ENCODE assay signal across 16 cellular contexts in genomic region chr3:9831253-9831652, GRCh38. TPM values are rescaled to one million over a fixed set of nuclear protein-coding genes. Genes with fewer than 3 reads are reported as not detected.
DNase-seq lines count a peak whose midpoint lies in the region; ATAC-seq and TF ChIP-seq lines count a peak whose summit lies in the region.
"Had no signal": no experiment of that assay in that cellular context is flagged by ENCODE, and none has a peak within 500 bp of the region (broad histone marks: within the 10 kb centered on the region; RNA-seq: fewer than 3 reads in every experiment).

No MANE protein-coding gene starts in this region.

- no peaks in the 10 kb centered on the region for H3K27me3 Mint-ChIP-seq in activated naive CD8-positive, alpha-beta T cell treated with anti-CD3 and anti-CD28 coated beads, Interleukin-2, amount 10 ng/mL, durations not matched to agents 7 days and 5 days
- H3K27me3 Mint-ChIP-seq in activated naive CD8-positive, alpha-beta T cell treated with anti-CD3 and anti-CD28 coated beads, Interleukin-2, amount 50 U/mL, for 24 hours: no peaks in the 10 kb centered on the region
- H3K27me3 Mint-ChIP-seq in T-helper 17 cell: no peaks in the 10 kb centered on the region
- H3K27me3 Mint-ChIP-seq in immature natural killer cell (ENCODE audit: low read depth in 3 of 3): no peaks in the 10 kb centered on the region
- no peaks in the 10 kb centered on the region for H3K27me3 Mint-ChIP-seq in activated CD4-positive, alpha-beta memory T cell treated with anti-CD3 and anti-CD28 coated beads, Interleukin-2, amount 10 ng/mL, durations not matched to agents 7 days and 5 days

- no peaks in the 10 kb centered on the region for H3K36me3 ChIP-seq in mammary epithelial cell (ENCODE audit: insufficient read depth, low read length)

- CTCF ChIA-PET in mammary epithelial cell (lab: Charles Lee; ENCODE audit: low non-redundant PET): no interaction called here
- CTCF ChIA-PET in activated CD4-positive, alpha-beta memory T cell treated with anti-CD3 and anti-CD28 coated beads, Interleukin-2, amount 10 ng/mL, durations not matched to agents 7 days and 5 days (lab: Charles Lee): interaction anchor here (0.5 to 3.6 kb wide), 6 partner anchors 9 to 115 kb away, joined by 3 to 12 read pairs (median 4); partner anchors contain the start of gene CRELD1

- H3K9me3 Mint-ChIP-seq in activated naive CD8-positive, alpha-beta T cell treated with anti-CD3 and anti-CD28 coated beads, Interleukin-2, amount 10 ng/mL, durations not matched to agents 7 days and 5 days: no peaks in the 10 kb centered on the region
- no peaks in the 10 kb centered on the region for H3K9me3 Mint-ChIP-seq in activated naive CD8-positive, alpha-beta T cell treated with anti-CD3 and anti-CD28 coated beads, Interleukin-2, amount 50 U/mL, for 24 hours
- H3K9me3 Mint-ChIP-seq in immature natural killer cell: peaks cover 0 to 1% (median 0%) of the 10 kb centered on the region in 6 donors
- H3K9me3 Mint-ChIP-seq in activated CD4-positive, alpha-beta memory T cell treated with anti-CD3 and anti-CD28 coated beads, Interleukin-2, amount 10 ng/mL, durations not matched to agents 7 days and 5 days: no peaks in the 10 kb centered on the region
- H3K9me3 Mint-ChIP-seq: CD14-positive monocyte, HFFc6 had no signal

- H3K4me1 Mint-ChIP-seq in activated naive CD8-positive, alpha-beta T cell treated with anti-CD3 and anti-CD28 coated beads, Interleukin-2, amount 10 ng/mL, durations not matched to agents 7 days and 5 days: peaks cover 11% of the 10 kb centered on the region
- H3K4me1 Mint-ChIP-seq in activated naive CD8-positive, alpha-beta T cell treated with anti-CD3 and anti-CD28 coated beads, Interleukin-2, amount 50 U/mL, for 24 hours: peaks cover 2% of the 10 kb centered on the region
- H3K4me1 Mint-ChIP-seq in T-helper 17 cell (peaks cover 4% of the 10 kb centered on the region), immature natural killer cell (peaks cover 6 to 8% of the 10 kb centered on the region in 2 donors)
- H3K4me1 Mint-ChIP-seq in activated CD4-positive, alpha-beta memory T cell treated with anti-CD3 and anti-CD28 coated beads, Interleukin-2, amount 10 ng/mL, durations not matched to agents 7 days and 5 days: peaks cover 3% of the 10 kb centered on the region

- no peak overlapping the region for H3K4me2 ChIP-seq in mammary epithelial cell (ENCODE audit: insufficient read depth, low read depth, low read length)
- H3K4me2 ChIP-seq: A549 had no signal

- H2AFZ ChIP-seq in mammary epithelial cell (ENCODE audit: low read depth, low read length): no peak overlapping the region

- H3K36me3 Mint-ChIP-seq in activated naive CD8-positive, alpha-beta T cell treated with anti-CD3 and anti-CD28 coated beads, Interleukin-2, amount 10 ng/mL, durations not matched to agents 7 days and 5 days: peaks cover 17% of the 10 kb centered on the region
- peaks cover 26% of the 10 kb centered on the region for H3K36me3 Mint-ChIP-seq in activated naive CD8-positive, alpha-beta T cell treated with anti-CD3 and anti-CD28 coated beads, Interleukin-2, amount 50 U/mL, for 24 hours (ENCODE audit: low read depth)
- no peaks in the 10 kb centered on the region for H3K36me3 Mint-ChIP-seq in T-helper 17 cell (ENCODE audit: low read depth)
- peaks cover 0 to 20% (median 3%) of the 10 kb centered on the region in 3 donors for H3K36me3 Mint-ChIP-seq in immature natural killer cell
- peaks cover 48% of the 10 kb centered on the region for H3K36me3 Mint-ChIP-seq in activated CD4-positive, alpha-beta memory T cell treated with anti-CD3 and anti-CD28 coated beads, Interleukin-2, amount 10 ng/mL, durations not matched to agents 7 days and 5 days (ENCODE audit: low read depth)

- no peak overlapping the region for H3K9ac ChIP-seq in mammary epithelial cell (ENCODE audit: insufficient read depth, low read length)

- H3K79me2 ChIP-seq in mammary epithelial cell (ENCODE audit: insufficient read depth, low read length): no peaks in the 10 kb centered on the region

- H3K4me3 ChIP-seq in mammary epithelial cell (replicated peaks in 1 of 3; ENCODE audit: insufficient read depth in 1 of 3, low read depth in 2 of 3, low read length in 3 of 3): no peak overlapping the region
- H3K4me3 ChIP-seq: A549 had no signal

- POLR2A ChIA-PET in activated naive CD8-positive, alpha-beta T cell treated with anti-CD3 and anti-CD28 coated beads, Interleukin-2, amount 10 ng/mL, durations not matched to agents 7 days and 5 days (lab: Charles Lee): interaction anchor here (0.5 to 2.4 kb wide), 3 partner anchors 23 to 182 kb away, joined by 3 to 6 read pairs (median 3); no protein-coding TSS in a partner anchor
- POLR2A ChIA-PET in activated CD4-positive, alpha-beta memory T cell treated with anti-CD3 and anti-CD28 coated beads, Interleukin-2, amount 10 ng/mL, durations not matched to agents 7 days and 5 days (lab: Charles Lee): interaction anchor here (1.0 to 1.3 kb wide), 2 partner anchors 9 to 39 kb away, joined by 3 read pairs; partner anchors contain the start of gene ARPC4

- ATAC-seq in activated naive CD8-positive, alpha-beta T cell treated with anti-CD3 and anti-CD28 coated beads, Interleukin-2, amount 10 ng/mL, durations not matched to agents 7 days and 5 days (ENCODE audit: low read depth): peak; percentile 51
- ATAC-seq in activated naive CD8-positive, alpha-beta T cell treated with anti-CD3 and anti-CD28 coated beads, Interleukin-2, amount 50 U/mL, for 24 hours: no peak
- no peak for ATAC-seq in T-helper 17 cell
- ATAC-seq: A549, HepG2 had no signal

- no peaks in the 10 kb centered on the region for H4K20me1 ChIP-seq in mammary epithelial cell (ENCODE audit: insufficient read depth, low read length)

- H3K27ac ChIP-seq in mammary epithelial cell (ENCODE audit: insufficient read depth, low read depth, low read length): no peak overlapping the region
- H3K27ac ChIP-seq: A549 had no signal

- no peaks in the 10 kb centered on the region for H3K27me3 ChIP-seq in mammary epithelial cell (ENCODE audit: insufficient read depth, low read length)

- TF ChIP-seq CTCF in mammary epithelial cell (conservative IDR thresholded peaks at IDR 0.05 in 1 of 2, IDR thresholded peaks at IDR 0.05 in 1 of 2; ENCODE audit: extremely low read depth in 1 of 2, insufficient read depth in 1 of 2, low read depth in 1 of 2, low read length in 2 of 2): no peak

- dilution Hi-C loops in mammary epithelial cell (cut with HindIII; ENCODE audit: low sequenced_read_pairs): no loop called here

- no TSS peak for BruUV-seq in mammary epithelial cell (replicated peaks; lab: Mats Ljungman, UMichigan)

- no peak for DNase-seq in activated naive CD8-positive, alpha-beta T cell treated with anti-CD3 and anti-CD28 coated beads, Interleukin-2, amount 10 ng/mL, durations not matched to agents 7 days and 5 days
- no peak for DNase-seq in activated naive CD8-positive, alpha-beta T cell treated with anti-CD3 and anti-CD28 coated beads, Interleukin-2, amount 50 U/mL, for 24 hours
- no peak for DNase-seq in T-helper 17 cell
- no peak for DNase-seq in immature natural killer cell
- DNase-seq in mammary epithelial cell: no peak
- no peak for DNase-seq in activated CD4-positive, alpha-beta memory T cell treated with anti-CD3 and anti-CD28 coated beads, Interleukin-2, amount 10 ng/mL, durations not matched to agents 7 days and 5 days
- DNase-seq in NCI-H1694 (lab: John Stamatoyannopoulos, UW): no peak
- DNase-seq: DMS53, GF-D8, HCEC 1CT, HFFc6 had no signal

- H3K9me3 ChIP-seq in T-helper 17 cell (ENCODE audit: control insufficient read depth, low read length, poor library complexity, severe bottlenecking): no peaks in the 10 kb centered on the region
- no peaks in the 10 kb centered on the region for H3K9me3 ChIP-seq in mammary epithelial cell (replicated peaks; ENCODE audit: insufficient read depth, low read length)
- H3K9me3 ChIP-seq: A549 had no signal

- H3K4me3 Mint-ChIP-seq in activated naive CD8-positive, alpha-beta T cell treated with anti-CD3 and anti-CD28 coated beads, Interleukin-2, amount 10 ng/mL, durations not matched to agents 7 days and 5 days: no peak overlapping the region
- no peak overlapping the region for H3K4me3 Mint-ChIP-seq in activated naive CD8-positive, alpha-beta T cell treated with anti-CD3 and anti-CD28 coated beads, Interleukin-2, amount 50 U/mL, for 24 hours
- H3K4me3 Mint-ChIP-seq in T-helper 17 cell (no peak overlapping the region), immature natural killer cell (no peak overlapping the region)
- no peak overlapping the region for H3K4me3 Mint-ChIP-seq in activated CD4-positive, alpha-beta memory T cell treated with anti-CD3 and anti-CD28 coated beads, Interleukin-2, amount 10 ng/mL, durations not matched to agents 7 days and 5 days
- H3K4me3 Mint-ChIP-seq: CD14-positive monocyte, HFFc6 had no signal

- no peak overlapping the region for H3K27ac Mint-ChIP-seq in activated naive CD8-positive, alpha-beta T cell treated with anti-CD3 and anti-CD28 coated beads, Interleukin-2, amount 10 ng/mL, durations not matched to agents 7 days and 5 days
- H3K27ac Mint-ChIP-seq in activated naive CD8-positive, alpha-beta T cell treated with anti-CD3 and anti-CD28 coated beads, Interleukin-2, amount 50 U/mL, for 24 hours: no peak overlapping the region
- H3K27ac Mint-ChIP-seq in T-helper 17 cell (peak overlapping the region; percentile 45), immature natural killer cell (peak overlapping the region in 4 of 6 donors; percentile 6 to 47 (median 22))
- H3K27ac Mint-ChIP-seq in activated CD4-positive, alpha-beta memory T cell treated with anti-CD3 and anti-CD28 coated beads, Interleukin-2, amount 10 ng/mL, durations not matched to agents 7 days and 5 days: no peak overlapping the region
- H3K27ac Mint-ChIP-seq: HFFc6 had no signal

- whole genome bisulfite sequencing in mammary epithelial cell (ENCODE audit: low coverage, missing lambda C conversion rate): 100% methylated on average over 3 of the region's 3 CpGs

- intact Hi-C loops in mammary epithelial cell (cut with micrococcal nuclease): no loop called here

- H3K4me1 ChIP-seq in mammary epithelial cell (ENCODE audit: insufficient read depth, low read length): no peaks in the 10 kb centered on the region
- H3K4me1 ChIP-seq: A549 had no signal

- in situ Hi-C loops in mammary epithelial cell (cut with MboI; ENCODE audit: low sequenced_read_pairs in 2 of 2): loop anchor here in 1 of 2 donors (10.0 kb wide), 1 partner anchor 114 kb away; no protein-coding TSS in a partner anchor

RNA-seq across cellular contexts. Expression of gene RPUSD3, which starts 12.6 kb away (rescaled TPM):
- total RNA-seq in activated naive CD8-positive, alpha-beta T cell treated with anti-CD3 and anti-CD28 coated beads, Interleukin-2, amount 10 ng/mL, durations not matched to agents 7 days and 5 days: 10 to 100 TPM; 46.3 to 50.8 TPM
- total RNA-seq in T-helper 17 cell: 10 to 100 TPM; 19.0 to 20.8 TPM
- 100 to 1,000 TPM in 2 of 3 donors, 10 to 100 TPM in 1; 94.7 to 153 (median 101) TPM for polyA plus RNA-seq in immature natural killer cell
- total RNA-seq in mammary epithelial cell: 10 to 100 TPM; 35.0 to 40.8 TPM
- polyA plus RNA-seq in mammary epithelial cell: 57.7 TPM
- 27.1 TPM for polyA minus RNA-seq in mammary epithelial cell
- 10 to 100 TPM; 51.5 to 53.6 TPM for total RNA-seq in activated CD4-positive, alpha-beta memory T cell treated with anti-CD3 and anti-CD28 coated beads, Interleukin-2, amount 10 ng/mL, durations not matched to agents 7 days and 5 days

RNA-seq across cellular contexts. Expression of gene TTLL3, which starts 21.2 kb away (rescaled TPM):
- total RNA-seq in activated naive CD8-positive, alpha-beta T cell treated with anti-CD3 and anti-CD28 coated beads, Interleukin-2, amount 10 ng/mL, durations not matched to agents 7 days and 5 days: 10 to 100 TPM; 84.0 to 85.7 TPM
- 10 to 100 TPM; 87.2 to 88.7 TPM for total RNA-seq in T-helper 17 cell
- polyA plus RNA-seq in immature natural killer cell: 10 to 100 TPM in 1 of 3 donors, 1 to 10 TPM in 2; 4.2 to 10.1 (median 5.0) TPM
- total RNA-seq in mammary epithelial cell: 10 to 100 TPM; 15.8 to 33.3 TPM
- polyA plus RNA-seq in mammary epithelial cell: 6.9 TPM
- polyA minus RNA-seq in mammary epithelial cell: 1.2 TPM
- 10 to 100 TPM; 50.8 to 59.0 TPM for total RNA-seq in activated CD4-positive, alpha-beta memory T cell treated with anti-CD3 and anti-CD28 coated beads, Interleukin-2, amount 10 ng/mL, durations not matched to agents 7 days and 5 days

RNA-seq across cellular contexts. Expression of gene ARPC4, which starts 38.4 kb away (rescaled TPM):
- 100 to 1,000 TPM; 225 to 227 TPM for total RNA-seq in activated naive CD8-positive, alpha-beta T cell treated with anti-CD3 and anti-CD28 coated beads, Interleukin-2, amount 10 ng/mL, durations not matched to agents 7 days and 5 days
- total RNA-seq in T-helper 17 cell (100 to 1,000 TPM; 155 to 192 TPM), mammary epithelial cell (100 to 1,000 TPM; 135 to 202 TPM)
- polyA plus RNA-seq in immature natural killer cell (100 to 1,000 TPM; 378 to 470 (median 428) TPM), mammary epithelial cell (267 TPM)
- 174 TPM for polyA minus RNA-seq in mammary epithelial cell
- total RNA-seq in activated CD4-positive, alpha-beta memory T cell treated with anti-CD3 and anti-CD28 coated beads, Interleukin-2, amount 10 ng/mL, durations not matched to agents 7 days and 5 days: 100 to 1,000 TPM; 255 to 266 TPM

RNA-seq across cellular contexts. Expression of gene TADA3, which starts 39.0 kb away (rescaled TPM):
- total RNA-seq in activated naive CD8-positive, alpha-beta T cell treated with anti-CD3 and anti-CD28 coated beads, Interleukin-2, amount 10 ng/mL, durations not matched to agents 7 days and 5 days: 10 to 100 TPM; 71.8 to 73.3 TPM
- 10 to 100 TPM; 32.2 to 35.2 TPM for total RNA-seq in T-helper 17 cell
- 100 to 1,000 TPM in 1 of 3 donors, 10 to 100 TPM in 2; 58.1 to 121 (median 73.6) TPM for polyA plus RNA-seq in immature natural killer cell
- total RNA-seq in mammary epithelial cell: 10 to 100 TPM; 57.5 to 75.5 TPM
- polyA plus RNA-seq in mammary epithelial cell: 47.0 TPM
- polyA minus RNA-seq in mammary epithelial cell: 54.3 TPM
- total RNA-seq in activated CD4-positive, alpha-beta memory T cell treated with anti-CD3 and anti-CD28 coated beads, Interleukin-2, amount 10 ng/mL, durations not matched to agents 7 days and 5 days: 10 to 100 TPM; 88.1 to 88.3 TPM

RNA-seq across cellular contexts. Expression of gene CIDEC, which starts 48.8 kb away (rescaled TPM):
- not detected for total RNA-seq in activated naive CD8-positive, alpha-beta T cell treated with anti-CD3 and anti-CD28 coated beads, Interleukin-2, amount 10 ng/mL, durations not matched to agents 7 days and 5 days
- total RNA-seq in T-helper 17 cell (not detected), mammary epithelial cell (under 1 TPM in 1 of 2 donors, not detected in 1; 0.17 TPM)
- polyA plus RNA-seq in immature natural killer cell (not detected), mammary epithelial cell (0.06 TPM)
- not detected for polyA minus RNA-seq in mammary epithelial cell
- not detected for total RNA-seq in activated CD4-positive, alpha-beta memory T cell treated with anti-CD3 and anti-CD28 coated beads, Interleukin-2, amount 10 ng/mL, durations not matched to agents 7 days and 5 days
- total RNA-seq: H4, HFFc6 had no signal
- polyA plus RNA-seq: AG04450, CD14-positive monocyte had no signal

Comparison
In these comparisons a context has a peak if more than half of its experiments do, and no peak if none do; other contexts are left out.
1. H3K27ac Mint-ChIP-seq: peak in T-helper 17 cell (single experiment) and immature natural killer cell (4 of 6); none in activated naive CD8-positive, alpha-beta T cell treated with anti-CD3 and anti-CD28 coated beads, Interleukin-2, amount 10 ng/mL, durations not matched to agents 7 days and 5 days (single experiment), activated naive CD8-positive, alpha-beta T cell treated with anti-CD3 and anti-CD28 coated beads, Interleukin-2, amount 50 U/mL, for 24 hours (single experiment) and activated CD4-positive, alpha-beta memory T cell treated with anti-CD3 and anti-CD28 coated beads, Interleukin-2, amount 10 ng/mL, durations not matched to agents 7 days and 5 days (single experiment).